Comparison of ENCODE assay signal across 27 cellular contexts in genomic region chr1:162182090-162182489, GRCh38.
"Had no signal": no experiment of that assay in that cellular context is flagged by ENCODE, and none has a peak within 500 bp of the region (broad histone marks: within the 10 kb centered on the region; RNA-seq: fewer than 3 reads in every experiment).

No MANE protein-coding gene starts in this region.

- DNase-seq: stimulated activated CD4-positive, alpha-beta T cell treated with anti-CD3 and anti-CD28 coated beads, Interleukin-2, amount 100 ng/mL, for 48 hours; stimulated activated CD4-positive, alpha-beta T cell treated with anti-CD3 and anti-CD28 coated beads, Interleukin-4, amount 100 ng/mL, for 1 hour; stimulated activated CD4-positive, alpha-beta T cell treated with anti-CD3 and anti-CD28 coated beads, Interleukin-4, amount 100 ng/mL, for 24 hours; stimulated activated CD4-positive, alpha-beta T cell treated with anti-CD3 and anti-CD28 coated beads, Interleukin-4, amount 100 ng/mL, for 4 hours; stimulated activated CD8-positive, alpha-beta memory T cell treated with anti-CD3 and anti-CD28 coated beads, Interleukin-4, amount 100 ng/mL, for 48 hours; stimulated activated naive B cell treated with anti-CD40 and anti-IgM and Interleukin-4, amounts not matched to agents 10 μg/mL and 1 μg/mL and 100 μg/mL, for 72 hours; stimulated activated naive CD4-positive, alpha-beta T cell; stimulated activated naive CD4-positive, alpha-beta T cell treated with Interleukin-2 at 50 U/mL for 16 hours; stimulated activated naive CD8-positive, alpha-beta T cell treated with anti-CD3 and anti-CD28 coated beads, Interleukin-15, amount 100 ng/mL, for 72 hours; stimulated activated naive CD8-positive, alpha-beta T cell treated with anti-CD3 and anti-CD28 coated beads, Interleukin-15, Interleukin-2, amounts not matched to agents 100 U/mL and 50 U/mL, for 24 hours; stomach; substantia nigra; testis; thyroid gland; tibial artery; transverse colon; trophoblast cell; upper lobe of left lung; upper lobe of right lung; uterus had no signal

- ATAC-seq: stimulated activated effector memory CD8-positive, alpha-beta T cell treated with anti-CD3 and anti-CD28 coated beads, Interleukin-12 subunit alpha, Interleukin-12 subunit beta, amount 100 ng/mL, for 72 hours; stimulated activated memory B cell treated with anti-CD40 and anti-IgM and Interleukin-4, amounts not matched to agents 10 μg/mL and 1 μg/mL and 100 μg/mL, for 72 hours; stimulated activated naive B cell treated with anti-CD40 and anti-IgM and Interleukin-4, amounts not matched to agents 10 μg/mL and 1 μg/mL and 100 μg/mL, for 72 hours; stimulated activated naive CD8-positive, alpha-beta T cell treated with anti-CD3 and anti-CD28 coated beads, Interleukin-15, amount 100 ng/mL, for 72 hours; stimulated activated naive CD8-positive, alpha-beta T cell treated with anti-CD3 and anti-CD28 coated beads, Interleukin-15, Interleukin-2, amounts not matched to agents 100 U/mL and 50 U/mL, for 24 hours; upper lobe of right lung had no signal

- H3K9me3 ChIP-seq: stomach, suprapubic skin, testis, thoracic aorta, thyroid gland, tibial artery, tibial nerve, transverse colon, upper lobe of left lung, upper lobe of right lung, vagina had no signal

- H3K36me3 ChIP-seq: stomach, suprapubic skin, thoracic aorta, thyroid gland, tibial artery, tibial nerve, transverse colon, upper lobe of left lung, upper lobe of right lung, uterus, vagina had no signal

- H3K27ac ChIP-seq: stomach, suprapubic skin, testis, thoracic aorta, thyroid gland, tibial artery, tibial nerve, transverse colon, upper lobe of left lung, upper lobe of right lung, uterus, vagina had no signal

- H3K27me3 ChIP-seq: stomach, suprapubic skin, testis, thyroid gland, tibial artery, tibial nerve, transverse colon, upper lobe of left lung, upper lobe of right lung, uterus, vagina had no signal

- H3K4me3 ChIP-seq: stomach, suprapubic skin, testis, thoracic aorta, thyroid gland, tibial artery, tibial nerve, transverse colon, upper lobe of left lung, upper lobe of right lung, uterus, vagina had no signal

- FAIRE-seq: urothelium cell line had no signal

- H3K4me1 ChIP-seq: suprapubic skin, testis, thyroid gland, tibial nerve, upper lobe of left lung, upper lobe of right lung, uterus, vagina had no signal
